11 cellular contexts compared by ENCODE assay signal in genomic region chr19:16373989-16374388, GRCh38. TPM values are rescaled to one million over a fixed set of nuclear protein-coding genes. Genes with fewer than 3 reads are reported as not detected.
DNase-seq lines count a peak whose midpoint lies in the region; ATAC-seq and TF ChIP-seq lines count a peak whose summit lies in the region.
"Had no signal": no experiment of that assay in that cellular context is flagged by ENCODE, and none has a peak within 500 bp of the region (broad histone marks: within the 10 kb centered on the region; RNA-seq: fewer than 3 reads in every experiment).

No MANE protein-coding gene starts in this region.

- TF ChIP-seq CTCF in CD14-positive monocyte (IDR thresholded peaks at IDR 0.05): no peak
- TF ChIP-seq CTCF in CD4-positive, alpha-beta T cell (IDR thresholded peaks at IDR 0.05): no peak

- H3K4me1 Mint-ChIP-seq in CD14-positive monocyte: peaks cover 20% of the 10 kb centered on the region
- H3K4me1 Mint-ChIP-seq in CD4-positive, alpha-beta T cell (ENCODE audit: low read depth): peaks cover 56% of the 10 kb centered on the region
- H3K4me1 Mint-ChIP-seq in activated T-helper 17 cell treated with anti-CD3 and anti-CD28 coated beads, Interleukin-2, amount 50 U/mL, for 72 hours: peaks cover 57% of the 10 kb centered on the region
- H3K4me1 Mint-ChIP-seq in natural killer cell treated with Interleukin-12 subunit alpha and Interleukin-12 subunit beta and Interleukin-15 and Interleukin-18, amount 100 ng/mL, for 72 hours (ENCODE audit: low read depth in 2 of 2): peaks cover 37 to 43% of the 10 kb centered on the region in 2 donors

- no peak overlapping the region for H3K4me3 Mint-ChIP-seq in CD14-positive monocyte
- peak overlapping the region; percentile 80 for H3K4me3 Mint-ChIP-seq in CD4-positive, alpha-beta T cell
- H3K4me3 Mint-ChIP-seq in activated T-helper 17 cell treated with anti-CD3 and anti-CD28 coated beads, Interleukin-2, amount 50 U/mL, for 72 hours: peak overlapping the region; percentile 24
- peak overlapping the region; percentile 40 for H3K4me3 Mint-ChIP-seq in natural killer cell treated with Interleukin-12 subunit alpha and Interleukin-12 subunit beta and Interleukin-15 and Interleukin-18, amount 100 ng/mL, for 72 hours

- peaks cover 47 to 58% of the 10 kb centered on the region in 2 donors for H3K36me3 Mint-ChIP-seq in CD14-positive monocyte
- H3K36me3 Mint-ChIP-seq in CD4-positive, alpha-beta T cell (ENCODE audit: low read depth): peaks cover 17% of the 10 kb centered on the region
- H3K36me3 Mint-ChIP-seq in activated T-helper 17 cell treated with anti-CD3 and anti-CD28 coated beads, Interleukin-2, amount 50 U/mL, for 72 hours (ENCODE audit: low read depth): peaks cover 32% of the 10 kb centered on the region
- H3K36me3 Mint-ChIP-seq in natural killer cell treated with Interleukin-12 subunit alpha and Interleukin-12 subunit beta and Interleukin-15 and Interleukin-18, amount 100 ng/mL, for 72 hours: no peaks in the 10 kb centered on the region

- DNase-seq in CD14-positive monocyte (ENCODE audit: low spot score) (peak; percentile 39), NCI-H526 treated with DMSO at 0.1 percent for 48 hours (lab: John Stamatoyannopoulos, UW) (no peak), COR-L47 (lab: John Stamatoyannopoulos, UW) (no peak), EL (no peak)
- no peak for DNase-seq in CD4-positive, alpha-beta T cell
- DNase-seq in natural killer cell treated with Interleukin-12 subunit alpha and Interleukin-12 subunit beta and Interleukin-15 and Interleukin-18, amount 100 ng/mL, for 72 hours (ENCODE audit: low spot score): peak; percentile 22
- DNase-seq: DMS79 treated with DMSO at 0.1 percent for 48 hours, Karpas-422, left colon had no signal

- ATAC-seq in CD4-positive, alpha-beta T cell (ENCODE audit: poor library complexity): no peak
- ATAC-seq in activated T-helper 17 cell treated with anti-CD3 and anti-CD28 coated beads, Interleukin-2, amount 50 U/mL, for 72 hours (replicated peaks): no peak
- ATAC-seq in natural killer cell treated with Interleukin-12 subunit alpha and Interleukin-12 subunit beta and Interleukin-15 and Interleukin-18, amount 100 ng/mL, for 72 hours: no peak
- ATAC-seq: left colon had no signal

- no peaks in the 10 kb centered on the region for H3K9me3 ChIP-seq in CD4-positive, alpha-beta T cell (ENCODE audit: control insufficient read depth, low read length)
- H3K9me3 ChIP-seq: BLaER1 treated with 17β-estradiol and CSF1 and Interleukin-3, amounts not matched to agents 10 nM and 100 nM had no signal

- H3K27ac Mint-ChIP-seq in CD14-positive monocyte: peak overlapping the region in 3 of 7 donors; percentile 40 to 66 (median 44)
- H3K27ac Mint-ChIP-seq in CD4-positive, alpha-beta T cell: no peak overlapping the region
- H3K27ac Mint-ChIP-seq in activated T-helper 17 cell treated with anti-CD3 and anti-CD28 coated beads, Interleukin-2, amount 50 U/mL, for 72 hours: no peak overlapping the region
- peak overlapping the region in 1 of 2 donors; percentile 49 for H3K27ac Mint-ChIP-seq in natural killer cell treated with Interleukin-12 subunit alpha and Interleukin-12 subunit beta and Interleukin-15 and Interleukin-18, amount 100 ng/mL, for 72 hours

- H3K27me3 ChIP-seq in CD4-positive, alpha-beta T cell (ENCODE audit: control insufficient read depth, insufficient read depth, low read length): no peaks in the 10 kb centered on the region

- peak overlapping the region; percentile 97 for H3K27ac ChIP-seq in CD4-positive, alpha-beta T cell (ENCODE audit: low read depth, low read length)

- H3K27me3 Mint-ChIP-seq in CD14-positive monocyte (ENCODE audit: low read depth in 3 of 3): no peaks in the 10 kb centered on the region
- no peaks in the 10 kb centered on the region for H3K27me3 Mint-ChIP-seq in CD4-positive, alpha-beta T cell
- peaks cover 4% of the 10 kb centered on the region for H3K27me3 Mint-ChIP-seq in activated T-helper 17 cell treated with anti-CD3 and anti-CD28 coated beads, Interleukin-2, amount 50 U/mL, for 72 hours
- peaks cover 0 to 3% of the 10 kb centered on the region in 2 donors for H3K27me3 Mint-ChIP-seq in natural killer cell treated with Interleukin-12 subunit alpha and Interleukin-12 subunit beta and Interleukin-15 and Interleukin-18, amount 100 ng/mL, for 72 hours

- CTCF ChIA-PET in CD4-positive, alpha-beta T cell (lab: Charles Lee): interaction anchor here (2.8 to 8.0 kb wide), 3 partner anchors 8 to 44 kb away, joined by 13 to 106 read pairs (median 68); no protein-coding TSS in a partner anchor

- intact Hi-C loops in CD14-positive monocyte (cut with micrococcal nuclease): loop anchor here in 1 of 2 donors (5.0 kb wide), 1 partner anchor 47 kb away; no protein-coding TSS in a partner anchor
- intact Hi-C loops in CD4-positive, alpha-beta T cell (cut with DNase I, micrococcal nuclease): loop anchor here in 1 of 2 experiments (5.0 kb wide), 1 partner anchor 43 kb away; no protein-coding TSS in a partner anchor

- POLR2A ChIA-PET in CD4-positive, alpha-beta T cell (lab: Charles Lee): interaction anchor here (0.8 to 32.3 kb wide), 5 partner anchors 6 to 188 kb away, joined by 3 to 3819 read pairs (median 141); partner anchors contain the start of gene KLF2

- H3K9me3 Mint-ChIP-seq in CD14-positive monocyte: peaks cover 0 to 2% (median 0%) of the 10 kb centered on the region in 7 donors
- H3K9me3 Mint-ChIP-seq in CD4-positive, alpha-beta T cell: no peaks in the 10 kb centered on the region
- H3K9me3 Mint-ChIP-seq in activated T-helper 17 cell treated with anti-CD3 and anti-CD28 coated beads, Interleukin-2, amount 50 U/mL, for 72 hours: no peaks in the 10 kb centered on the region
- no peaks in the 10 kb centered on the region for H3K9me3 Mint-ChIP-seq in natural killer cell treated with Interleukin-12 subunit alpha and Interleukin-12 subunit beta and Interleukin-15 and Interleukin-18, amount 100 ng/mL, for 72 hours

RNA-seq across cellular contexts. Expression of gene KLF2, which starts 49.4 kb away (rescaled TPM):
- polyA plus RNA-seq in CD14-positive monocyte: 10 to 100 TPM; 34.0 to 51.4 TPM
- total RNA-seq in CD4-positive, alpha-beta T cell: 1,000 to 10,000 TPM; 1,201 to 1,291 TPM
- 1 to 10 TPM; 1.9 to 9.9 TPM for total RNA-seq in activated T-helper 17 cell treated with anti-CD3 and anti-CD28 coated beads, Interleukin-2, amount 50 U/mL, for 72 hours
- 1 to 10 TPM; 3.4 to 6.7 TPM for total RNA-seq in natural killer cell treated with Interleukin-12 subunit alpha and Interleukin-12 subunit beta and Interleukin-15 and Interleukin-18, amount 100 ng/mL, for 72 hours

Comparison
In these comparisons a context has a peak if more than half of its experiments do, and no peak if none do; other contexts are left out.
1. DNase-seq: peak in CD14-positive monocyte (single experiment) and natural killer cell treated with Interleukin-12 subunit alpha and Interleukin-12 subunit beta and Interleukin-15 and Interleukin-18, amount 100 ng/mL, for 72 hours (single experiment); none in CD4-positive, alpha-beta T cell (0 of 10), NCI-H526 treated with DMSO at 0.1 percent for 48 hours (single experiment), COR-L47 (single experiment) and EL (single experiment).
2. H3K4me3 Mint-ChIP-seq: peak in CD4-positive, alpha-beta T cell (single experiment), activated T-helper 17 cell treated with anti-CD3 and anti-CD28 coated beads, Interleukin-2, amount 50 U/mL, for 72 hours (single experiment) and natural killer cell treated with Interleukin-12 subunit alpha and Interleukin-12 subunit beta and Interleukin-15 and Interleukin-18, amount 100 ng/mL, for 72 hours (single experiment); none in CD14-positive monocyte (0 of 2).
3. RNA of gene KLF2, which starts 49.4 kb away (total RNA-seq): 1,201 to 1,291 TPM in CD4-positive, alpha-beta T cell; 1.9 to 9.9 TPM in activated T-helper 17 cell treated with anti-CD3 and anti-CD28 coated beads, Interleukin-2, amount 50 U/mL, for 72 hours and 3.4 to 6.7 TPM in natural killer cell treated with Interleukin-12 subunit alpha and Interleukin-12 subunit beta and Interleukin-15 and Interleukin-18, amount 100 ng/mL, for 72 hours; every median in the first group is over 100 times any median in the second.